In the genomic region with DNA sequence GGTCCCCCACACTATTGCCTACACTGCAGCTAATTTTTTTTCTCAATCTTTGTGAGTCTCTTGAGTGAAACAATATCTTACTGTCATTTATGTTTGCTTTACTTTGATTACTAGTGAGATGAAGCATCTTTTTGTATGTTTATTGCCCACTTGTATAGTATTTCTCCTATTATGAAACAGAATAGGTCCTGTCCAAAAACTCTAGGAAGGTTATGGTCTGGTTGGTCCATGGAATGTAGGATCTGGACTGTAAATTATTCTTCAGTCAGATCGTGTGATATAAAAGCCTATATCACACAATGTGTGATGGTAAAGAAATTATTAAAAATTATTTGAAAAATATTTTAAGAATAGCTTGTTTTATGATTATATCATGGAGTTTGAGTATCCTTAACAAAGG, we compare ENCODE assay signal across 23 cellular contexts.
"Had no signal": no experiment of that assay in that cellular context is flagged by ENCODE, and none has a peak within 500 bp of the region (broad histone marks: within the 10 kb centered on the region; RNA-seq: fewer than 3 reads in every experiment).

No MANE protein-coding gene starts in this region.

- H3K36me3 Mint-ChIP-seq: activated CD4-positive, alpha-beta memory T cell treated with anti-CD3 and anti-CD28 coated beads for 36 hours had no signal

- H3K27me3 Mint-ChIP-seq: activated CD4-positive, alpha-beta memory T cell treated with anti-CD3 and anti-CD28 coated beads for 36 hours; activated CD4-positive, alpha-beta T cell treated with anti-CD3 and anti-CD28 coated beads for 36 hours; activated naive CD8-positive, alpha-beta T cell; stimulated activated naive CD8-positive, alpha-beta T cell treated with anti-CD3 and anti-CD28 coated beads, Interleukin-15, amount 100 ng/mL, for 72 hours had no signal

- H3K9me3 ChIP-seq: psoas muscle, suprapubic skin had no signal

- H3K27me3 ChIP-seq: cardiac muscle cell, dorsolateral prefrontal cortex, suprapubic skin had no signal

- ATAC-seq: activated CD4-positive, alpha-beta T cell treated with anti-CD3 and anti-CD28 coated beads for 36 hours; left colon; psoas muscle; stimulated activated naive CD8-positive, alpha-beta T cell treated with anti-CD3 and anti-CD28 coated beads, Interleukin-15, amount 100 ng/mL, for 72 hours; WTC11 had no signal

- H3K27ac ChIP-seq: cardiac muscle cell, psoas muscle had no signal

- H3K36me3 ChIP-seq: cardiac muscle cell, suprapubic skin had no signal

- DNase-seq: activated CD4-positive, alpha-beta memory T cell treated with anti-CD3 and anti-CD28 coated beads for 36 hours; activated CD4-positive, alpha-beta T cell treated with anti-CD3 and anti-CD28 coated beads for 36 hours; activated T-cell treated with anti-CD3 and anti-CD28 coated beads for 4 hours; amniotic stem cell; dorsolateral prefrontal cortex; foreskin melanocyte; glutamatergic neuron; islet precursor cell; left colon; mammary epithelial cell; midbrain; psoas muscle; small intestine; stimulated activated CD4-positive, alpha-beta T cell treated with anti-CD3 and anti-CD28 coated beads, Interleukin-15, amount 100 ng/mL, for 24 hours; stimulated activated CD4-positive, alpha-beta T cell treated with anti-CD3 and anti-CD28 coated beads, Interleukin-2, amount 100 ng/mL, for 48 hours; stimulated activated naive CD8-positive, alpha-beta T cell treated with anti-CD3 and anti-CD28 coated beads, Interleukin-15, amount 100 ng/mL, for 72 hours; SW 1271 had no signal

- H3K27ac Mint-ChIP-seq: activated CD4-positive, alpha-beta memory T cell treated with anti-CD3 and anti-CD28 coated beads for 36 hours; activated T-helper 1 cell treated with anti-CD3 and anti-CD28 coated beads, Interleukin-12 subunit alpha, Interleukin-12 subunit beta, Interleukin-2, Interleukin-4 antibody, amounts not matched to agents 30 ng/mL and 10 ng/mL and 1 ng/mL, durations not matched to agents 14 hours and 24 hours and 36 hours had no signal

- H3K4me3 ChIP-seq: cardiac muscle cell, dorsolateral prefrontal cortex, psoas muscle, suprapubic skin had no signal

- H3K4me3 Mint-ChIP-seq: activated CD4-positive, alpha-beta memory T cell treated with anti-CD3 and anti-CD28 coated beads for 36 hours; activated CD4-positive, alpha-beta T cell treated with anti-CD3 and anti-CD28 coated beads for 36 hours; activated T-helper 1 cell treated with anti-CD3 and anti-CD28 coated beads, Interleukin-12 subunit alpha, Interleukin-12 subunit beta, Interleukin-2, Interleukin-4 antibody, amounts not matched to agents 30 ng/mL and 10 ng/mL and 1 ng/mL, durations not matched to agents 14 hours and 24 hours and 36 hours; neural crest cell; WTC11 had no signal
